In the genomic region with DNA sequence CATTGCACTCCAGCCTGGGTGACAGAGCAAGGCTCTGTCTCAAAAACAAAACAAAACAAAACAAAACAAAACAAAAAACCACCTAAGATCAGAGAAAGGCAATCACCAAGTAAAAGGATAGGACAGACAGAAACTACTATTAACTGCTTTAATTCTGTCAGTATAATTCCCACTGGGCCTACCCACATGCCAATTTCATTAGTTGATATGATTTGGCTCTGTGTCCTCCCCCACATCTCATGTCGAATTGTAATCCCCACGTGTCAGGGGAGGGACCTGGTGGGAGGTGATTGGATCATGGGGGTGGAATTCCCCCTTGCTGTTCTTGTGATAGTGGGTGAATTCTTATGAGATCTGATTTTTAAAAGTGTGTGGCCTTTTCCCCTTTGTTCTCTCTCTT, we compare ENCODE assay signal across 1 cellular context.
A peak's percentile ranks its signal among the peaks of the same experiment; 100 is the strongest.
TF ChIP-seq lines count a peak whose summit lies in the region.

No MANE protein-coding gene starts in this region.

TF ChIP-seq in HEK293, 187 proteins besides CTCF, POLR2A, EP300 and RAD21 (continued from another document):
- TF ChIP-seq ZFHX2 (tag by site-specific recombination; conservative IDR thresholded peaks at IDR 0.05) (peak; percentile 92), GLIS1 (tag by site-specific recombination; IDR thresholded peaks at IDR 0.05) (peak; percentile 66; the same call in 1 of the 2 replicates)
